11 cellular contexts compared by ENCODE assay signal in the genomic region with DNA sequence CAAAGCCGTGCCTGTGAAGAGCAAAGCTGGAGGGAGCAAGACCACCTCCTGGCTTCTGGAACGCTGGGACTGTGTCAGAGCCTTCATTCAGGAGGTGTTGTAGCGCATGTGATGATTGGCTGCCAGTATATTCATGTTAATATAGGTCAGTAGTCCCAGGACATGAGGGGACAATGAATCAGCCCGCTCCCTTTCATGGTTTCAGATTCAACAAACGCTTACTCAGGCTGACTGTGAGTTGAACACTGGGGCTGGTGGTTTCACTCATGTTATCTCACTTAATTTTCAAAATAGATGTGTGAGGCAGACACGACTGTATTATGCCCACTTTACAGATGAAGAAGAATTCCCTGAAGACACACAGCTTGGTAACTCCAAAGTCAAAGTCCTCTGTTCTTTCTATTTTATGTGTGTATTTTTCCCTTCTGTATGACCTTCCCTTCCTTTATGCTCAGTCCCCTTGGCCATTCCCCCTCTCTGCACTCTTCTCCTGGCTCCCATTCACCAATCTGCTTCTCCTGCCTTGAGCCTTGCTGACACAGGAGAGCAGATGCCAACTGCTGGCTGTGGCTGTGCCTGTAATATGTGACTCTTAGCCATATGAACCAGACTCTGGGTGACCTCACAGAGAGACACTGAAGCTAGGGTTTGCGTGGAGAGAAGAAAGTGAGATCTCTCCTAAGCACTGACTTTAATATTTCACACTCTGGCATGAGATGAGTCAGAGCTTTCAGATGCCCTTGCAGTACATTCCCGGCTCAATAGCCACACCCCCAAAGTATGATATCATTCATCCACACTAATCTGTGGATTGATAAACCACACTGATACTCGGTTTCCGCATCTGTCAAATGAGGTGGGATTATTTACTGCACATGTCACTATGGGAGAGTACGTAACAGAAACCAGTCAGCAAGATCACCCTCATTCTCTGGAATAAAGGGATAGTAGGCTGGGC. TPM values are rescaled to one million over a fixed set of nuclear protein-coding genes. Genes with fewer than 3 reads are reported as not detected.
DNase-seq lines count a peak whose midpoint lies in the region; ATAC-seq and TF ChIP-seq lines count a peak whose summit lies in the region.
"Had no signal": no experiment of that assay in that cellular context is flagged by ENCODE, and none has a peak within 500 bp of the region (broad histone marks: within the 10 kb centered on the region; RNA-seq: fewer than 3 reads in every experiment).

No MANE protein-coding gene starts in this region.

- peaks cover 4% of the 10 kb centered on the region; the same call in 1 of the 2 replicates for H4K20me1 ChIP-seq in OCI-LY3 (ENCODE audit: insufficient read depth, low read length)

- H3K27ac Mint-ChIP-seq in activated CD4-positive, alpha-beta T cell treated with anti-CD3 and anti-CD28 coated beads, Interleukin-2, amount 10 ng/mL, durations not matched to agents 7 days and 5 days: no peak overlapping the region
- H3K27ac Mint-ChIP-seq: mesothelial cell of epicardium, WTC11 had no signal

- no peaks in the 10 kb centered on the region for H3K9me3 Mint-ChIP-seq in activated CD4-positive, alpha-beta T cell treated with anti-CD3 and anti-CD28 coated beads, Interleukin-2, amount 10 ng/mL, durations not matched to agents 7 days and 5 days
- H3K9me3 Mint-ChIP-seq: mesothelial cell of epicardium, WTC11 had no signal

- peak overlapping the region; percentile 57 for H3K4me2 ChIP-seq in OCI-LY3 (ENCODE audit: low read length)

- 74 to 76% methylated on average over 11 of the region's 11 CpGs for WGBS in thyroid gland, 2 donors

- H3K27me3 ChIP-seq in AG04450 (ENCODE audit: control insufficient read depth, insufficient read depth, low read length) (peaks cover 29% of the 10 kb centered on the region), OCI-LY3 (ENCODE audit: low read depth, low read length) (peaks cover 88% of the 10 kb centered on the region), gastrocnemius medialis (peaks cover 0 to 8% (median 8%) of the 10 kb centered on the region in 3 donors), thyroid gland (no peaks in the 10 kb centered on the region)

- H3K4me3 Mint-ChIP-seq in activated CD4-positive, alpha-beta T cell treated with anti-CD3 and anti-CD28 coated beads, Interleukin-2, amount 10 ng/mL, durations not matched to agents 7 days and 5 days: no peak overlapping the region
- H3K4me3 Mint-ChIP-seq: mesothelial cell of epicardium, WTC11 had no signal

- TF ChIP-seq POLR2A in gastrocnemius medialis (IDR thresholded peaks at IDR 0.05) (no peak), thyroid gland (IDR thresholded peaks at IDR 0.05) (no peak)

- H3K4me1 Mint-ChIP-seq in activated CD4-positive, alpha-beta T cell treated with anti-CD3 and anti-CD28 coated beads, Interleukin-2, amount 10 ng/mL, durations not matched to agents 7 days and 5 days: no peaks in the 10 kb centered on the region

- TF ChIP-seq CTCF in AG04450 (IDR thresholded peaks at IDR 0.05; ENCODE audit: low read depth, low read length) (no peak), OCI-LY3 (IDR thresholded peaks at IDR 0.05; ENCODE audit: low read depth, low read length) (no peak), fibroblast of pulmonary artery (IDR thresholded peaks at IDR 0.05; ENCODE audit: low read length, missing control alignments) (no peak), gastrocnemius medialis (IDR thresholded peaks at IDR 0.05 in 4 of 5, conservative IDR thresholded peaks at IDR 0.05 in 1 of 5) (no peak), thyroid gland (IDR thresholded peaks at IDR 0.05) (no peak)

- H3K27me3 Mint-ChIP-seq in activated CD4-positive, alpha-beta T cell treated with anti-CD3 and anti-CD28 coated beads, Interleukin-2, amount 10 ng/mL, durations not matched to agents 7 days and 5 days: peaks cover 13% of the 10 kb centered on the region

- H3K9ac ChIP-seq in OCI-LY3 (ENCODE audit: low read length): no peak overlapping the region

- no peaks in the 10 kb centered on the region for H3K9me3 ChIP-seq in AG04450 (ENCODE audit: control insufficient read depth, insufficient read depth, low read length)
- H3K9me3 ChIP-seq in OCI-LY3 (ENCODE audit: insufficient read depth, low read length): no peaks in the 10 kb centered on the region
- no peaks in the 10 kb centered on the region for H3K9me3 ChIP-seq in gastrocnemius medialis
- no peaks in the 10 kb centered on the region for H3K9me3 ChIP-seq in thyroid gland

- in situ Hi-C loops in gastrocnemius medialis (cut with MboI; ENCODE audit: low sequenced_read_pairs in 4 of 4): loop anchor here (5.0 to 25.0 kb wide), 6 partner anchors 133 to 1033 kb away; a partner anchor contains a TSS

- DNase-seq in AG04450 (ENCODE audit: low read depth, low spot score) (peak; percentile 15), fibroblast of pulmonary artery (ENCODE audit: low read depth) (peak; percentile 60), gastrocnemius medialis (no peak), NCI-H2029 (lab: John Stamatoyannopoulos, UW) (no peak), thyroid gland (no peak)
- no peak for DNase-seq in activated CD4-positive, alpha-beta T cell treated with anti-CD3 and anti-CD28 coated beads, Interleukin-2, amount 10 ng/mL, durations not matched to agents 7 days and 5 days
- DNase-seq: NCI-H187 treated with DMSO at 0.1 percent for 48 hours had no signal

- CTCF ChIA-PET in AG04450 (lab: Charles Lee): interaction anchor here (0.9 to 18.9 kb wide), 16 partner anchors 13 to 1036 kb away, joined by 3 to 1031 read pairs (median 5); a partner anchor contains a TSS
- CTCF ChIA-PET in activated CD4-positive, alpha-beta T cell treated with anti-CD3 and anti-CD28 coated beads, Interleukin-2, amount 10 ng/mL, durations not matched to agents 7 days and 5 days (lab: Charles Lee): interaction anchor here (0.6 to 1.4 kb wide), 2 partner anchors 125 to 1230 kb away, joined by 3 to 4 read pairs; no protein-coding TSS in a partner anchor

- H2AFZ ChIP-seq in OCI-LY3 (ENCODE audit: low read depth, low read length): no peak overlapping the region

- no peaks in the 10 kb centered on the region for H3K36me3 Mint-ChIP-seq in activated CD4-positive, alpha-beta T cell treated with anti-CD3 and anti-CD28 coated beads, Interleukin-2, amount 10 ng/mL, durations not matched to agents 7 days and 5 days (ENCODE audit: low read depth)
- H3K36me3 Mint-ChIP-seq: mesothelial cell of epicardium, WTC11 had no signal

- H3K4me3 ChIP-seq in AG04450 (ENCODE audit: low read depth, low read length) (no peak overlapping the region), OCI-LY3 (ENCODE audit: low read length) (peak overlapping the region; percentile 23), fibroblast of pulmonary artery (replicated peaks; ENCODE audit: low read depth, low read length) (no peak overlapping the region), gastrocnemius medialis (no peak overlapping the region), thyroid gland (replicated peaks in 1 of 3) (no peak overlapping the region)

- H3K36me3 ChIP-seq in OCI-LY3 (replicated peaks; ENCODE audit: low read depth, low read length) (no peaks in the 10 kb centered on the region), gastrocnemius medialis (no peaks in the 10 kb centered on the region), thyroid gland (no peaks in the 10 kb centered on the region)

- ATAC-seq in GM18907 (IDR thresholded peaks at IDR 0.05; ENCODE audit: unreplicated experiment) (peak; percentile 53), gastrocnemius medialis (no peak)
- ATAC-seq: WTC11 had no signal

- intact Hi-C loops in gastrocnemius medialis (cut with DNase I; ENCODE audit: low total_unique reads): loop anchor here (10.0 kb wide), 1 partner anchor 1033 kb away; no protein-coding TSS in a partner anchor
- intact Hi-C loops in thyroid gland (cut with DNase I): loop anchor here (2.0 kb wide), 1 partner anchor 163 kb away; no protein-coding TSS in a partner anchor

- H3K27ac ChIP-seq in AG04450 (ENCODE audit: low read depth, low read length) (peak overlapping the region; percentile 21), OCI-LY3 (ENCODE audit: low read length) (no peak overlapping the region), gastrocnemius medialis (no peak overlapping the region), thyroid gland (no peak overlapping the region)

- H3K4me1 ChIP-seq in OCI-LY3 (ENCODE audit: low read length): peaks cover 32% of the 10 kb centered on the region
- H3K4me1 ChIP-seq in gastrocnemius medialis: no peaks in the 10 kb centered on the region
- H3K4me1 ChIP-seq in thyroid gland: no peaks in the 10 kb centered on the region

- H3K79me2 ChIP-seq in OCI-LY3 (ENCODE audit: low read length): no peaks in the 10 kb centered on the region

- POLR2A ChIA-PET in AG04450 (lab: Yijun Ruan, JAX): no interaction called here
- POLR2A ChIA-PET in activated CD4-positive, alpha-beta T cell treated with anti-CD3 and anti-CD28 coated beads, Interleukin-2, amount 10 ng/mL, durations not matched to agents 7 days and 5 days (lab: Charles Lee): no interaction called here

RNA-seq across cellular contexts. Expression of a gene that starts 31.4 kb away (rescaled TPM):
- polyA plus RNA-seq in AG04450 (2011; rRNA removed): 42.3 and 53.7 TPM in 2 replicates
- polyA minus RNA-seq in AG04450 (2011; rRNA and poly(A)+ RNA removed): 96.0 and 123 TPM in 2 replicates
- total RNA-seq in gastrocnemius medialis (10 to 100 TPM in 1 of 4 donors, 1 to 10 TPM in 3; 2.8 to 15.1 (median 6.6) TPM), thyroid gland (10 to 100 TPM; 22.7 to 27.5 (median 24.1) TPM)
- total RNA-seq in activated CD4-positive, alpha-beta T cell treated with anti-CD3 and anti-CD28 coated beads, Interleukin-2, amount 10 ng/mL, durations not matched to agents 7 days and 5 days: not detected

Comparison
In these comparisons a context has a peak if more than half of its experiments do, and no peak if none do; other contexts are left out.
1. DNase-seq: peak in AG04450 (single experiment) and fibroblast of pulmonary artery (single experiment); none in gastrocnemius medialis (0 of 2), NCI-H2029 (single experiment), activated CD4-positive, alpha-beta T cell treated with anti-CD3 and anti-CD28 coated beads, Interleukin-2, amount 10 ng/mL, durations not matched to agents 7 days and 5 days (single experiment) and thyroid gland (0 of 2).